Comparison of ENCODE assay signal across 18 cellular contexts in the genomic region with DNA sequence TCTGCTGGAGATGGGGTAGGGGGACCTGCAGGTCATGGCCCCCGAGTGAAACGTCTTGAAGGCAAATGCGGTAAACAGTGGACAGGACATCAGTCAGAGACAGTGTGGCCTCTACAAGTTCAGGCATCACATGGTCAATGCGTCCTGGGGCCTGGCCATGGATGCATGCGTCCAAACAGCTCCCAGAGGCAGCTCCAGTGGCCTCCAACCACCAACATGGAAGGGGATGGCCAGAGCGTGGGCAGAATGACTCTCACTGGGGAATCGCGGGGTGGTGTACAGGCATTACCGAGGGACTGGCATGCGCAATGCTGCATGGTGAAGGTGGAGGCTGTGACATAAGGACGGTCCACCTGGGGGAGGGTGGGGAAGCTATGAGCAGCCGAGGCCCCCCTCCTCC.
"Had no signal": no experiment of that assay in that cellular context is flagged by ENCODE, and none has a peak within 500 bp of the region (broad histone marks: within the 10 kb centered on the region; RNA-seq: fewer than 3 reads in every experiment).

No MANE protein-coding gene starts in this region.

- H3K27me3 Mint-ChIP-seq: activated naive CD4-positive, alpha-beta T cell treated with anti-CD3 and anti-CD28 coated beads, Interleukin-2, amount 50 U/mL, for 24 hours had no signal

- H3K9me3 Mint-ChIP-seq: activated naive CD4-positive, alpha-beta T cell treated with anti-CD3 and anti-CD28 coated beads, Interleukin-2, amount 50 U/mL, for 24 hours; activated T-helper 2 cell treated with anti-CD3 and anti-CD28 coated beads, Interferon-gamma antibody, Interleukin-2, Interleukin-4, amounts not matched to agents 10 μg/mL and 5 μg/mL and 100 μg/mL, durations not matched to agents 14 hours and 24 hours and 36 hours; natural killer cell; T-helper 2 cell treated with Interferon-gamma antibody and Interleukin-4, amounts not matched to agents 5 μg/mL and 100 μg/mL, for 36 hours had no signal

- H3K27ac Mint-ChIP-seq: activated CD8-positive, alpha-beta memory T cell treated with anti-CD3 and anti-CD28 coated beads, Interleukin-2, amount 10 ng/mL, durations not matched to agents 7 days and 5 days; activated naive CD4-positive, alpha-beta T cell treated with anti-CD3 and anti-CD28 coated beads, Interleukin-2, amount 50 U/mL, for 24 hours; activated T-helper 2 cell treated with anti-CD3 and anti-CD28 coated beads, Interferon-gamma antibody, Interleukin-2, Interleukin-4, amounts not matched to agents 10 μg/mL and 5 μg/mL and 100 μg/mL, durations not matched to agents 14 hours and 24 hours and 36 hours; natural killer cell; T-helper 2 cell treated with Interferon-gamma antibody and Interleukin-4, amounts not matched to agents 5 μg/mL and 100 μg/mL, for 36 hours had no signal

- H3K4me3 ChIP-seq: body of pancreas, lung, smooth muscle cell, thoracic aorta had no signal

- H3K9me3 ChIP-seq: body of pancreas, thoracic aorta had no signal

- H3K4me3 Mint-ChIP-seq: activated CD8-positive, alpha-beta memory T cell treated with anti-CD3 and anti-CD28 coated beads, Interleukin-2, amount 10 ng/mL, durations not matched to agents 7 days and 5 days; activated naive CD4-positive, alpha-beta T cell treated with anti-CD3 and anti-CD28 coated beads, Interleukin-2, amount 50 U/mL, for 24 hours; natural killer cell; T-helper 2 cell treated with Interferon-gamma antibody and Interleukin-4, amounts not matched to agents 5 μg/mL and 100 μg/mL, for 36 hours had no signal

- H3K27ac ChIP-seq: body of pancreas, epithelial cell of prostate, thoracic aorta had no signal

- H3K36me3 Mint-ChIP-seq: activated CD8-positive, alpha-beta memory T cell treated with anti-CD3 and anti-CD28 coated beads, Interleukin-2, amount 10 ng/mL, durations not matched to agents 7 days and 5 days; activated naive CD4-positive, alpha-beta T cell treated with anti-CD3 and anti-CD28 coated beads, Interleukin-2, amount 50 U/mL, for 24 hours; natural killer cell had no signal

- DNase-seq: activated CD4-positive, alpha-beta T cell treated with anti-CD3 and anti-CD28 coated beads for 1 hour; activated CD4-positive, alpha-beta T cell treated with anti-CD3 and anti-CD28 coated beads, Interleukin-2, amount 50 U/mL, for 48 hours; activated CD8-positive, alpha-beta memory T cell treated with anti-CD3 and anti-CD28 coated beads, Interleukin-2, amount 10 ng/mL, durations not matched to agents 7 days and 5 days; activated T-cell treated with anti-CD3 and anti-CD28 coated beads, Interleukin-2, amount 50 U/mL, for 1 hour; amniotic stem cell; caudate nucleus; cortex of kidney; effector CD4-positive, alpha-beta T cell; foreskin melanocyte; natural killer cell had no signal

- ATAC-seq: activated CD8-positive, alpha-beta memory T cell treated with anti-CD3 and anti-CD28 coated beads, Interleukin-2, amount 10 ng/mL, durations not matched to agents 7 days and 5 days; body of pancreas; natural killer cell had no signal

- H3K27me3 ChIP-seq: body of pancreas had no signal

- H3K36me3 ChIP-seq: thoracic aorta had no signal
